In genomic region chr3:37241880-37242279, GRCh38 we compare ENCODE assay signal across 9 cellular contexts. TPM values are rescaled to one million over a fixed set of nuclear protein-coding genes. Genes with fewer than 3 reads are reported as not detected.
DNase-seq lines count a peak whose midpoint lies in the region; ATAC-seq and TF ChIP-seq lines count a peak whose summit lies in the region.
"Had no signal": no experiment of that assay in that cellular context is flagged by ENCODE, and none has a peak within 500 bp of the region (broad histone marks: within the 10 kb centered on the region; RNA-seq: fewer than 3 reads in every experiment).

No MANE protein-coding gene starts in this region.

- H3K9me3 Mint-ChIP-seq in T-helper 1 cell treated with Interleukin-12 subunit alpha and Interleukin-12 subunit beta and Interleukin-4 antibody, amounts not matched to agents 30 μg/mL and 1 μg/mL, for 36 hours: no peaks in the 10 kb centered on the region
- H3K9me3 Mint-ChIP-seq in chondrocyte (ENCODE audit: low read depth): no peaks in the 10 kb centered on the region
- H3K9me3 Mint-ChIP-seq in progenitor cell of endocrine pancreas (ENCODE audit: low read depth): no peaks in the 10 kb centered on the region

- no peak for TF ChIP-seq EP300 in esophagus muscularis mucosa (IDR thresholded peaks at IDR 0.05)

- 93% methylated on average over 3 of the region's 6 CpGs for WGBS in esophagus muscularis mucosa

- no peaks in the 10 kb centered on the region for H3K27me3 Mint-ChIP-seq in T-helper 1 cell treated with Interleukin-12 subunit alpha and Interleukin-12 subunit beta and Interleukin-4 antibody, amounts not matched to agents 30 μg/mL and 1 μg/mL, for 36 hours (ENCODE audit: low read depth)
- no peaks in the 10 kb centered on the region for H3K27me3 Mint-ChIP-seq in chondrocyte (ENCODE audit: low read depth)
- no peaks in the 10 kb centered on the region for H3K27me3 Mint-ChIP-seq in progenitor cell of endocrine pancreas

- intact Hi-C loops in esophagus muscularis mucosa (cut with DNase I): no loop called here

- ATAC-seq in GM21381 (IDR thresholded peaks at IDR 0.05; ENCODE audit: unreplicated experiment): no peak

- H3K4me1 ChIP-seq in esophagus muscularis mucosa: peaks cover 30 to 39% (median 34%) of the 10 kb centered on the region in 4 donors

- DNase-seq in T-helper 1 cell: no peak
- peak; percentile 5 for DNase-seq in NB4 (ENCODE audit: low read depth)
- DNase-seq in chondrocyte (ENCODE audit: low spot score): no peak
- no peak for DNase-seq in progenitor cell of endocrine pancreas (ENCODE audit: low spot score, unreplicated experiment)
- DNase-seq in esophagus muscularis mucosa (ENCODE audit: extremely low spot score): no peak
- no peak for DNase-seq in midbrain (lab: John Stamatoyannopoulos, UW)
- DNase-seq: NCI-H2081 treated with DMSO at 0.1 percent for 48 hours had no signal

- H3K27ac ChIP-seq in esophagus muscularis mucosa (replicated peaks in 1 of 4): no peak overlapping the region

- no peak for TF ChIP-seq CTCF in NB4 (IDR thresholded peaks at IDR 0.05; ENCODE audit: low read depth, low read length)
- no peak for TF ChIP-seq CTCF in chondrocyte (IDR thresholded peaks at IDR 0.05)
- no peak for TF ChIP-seq CTCF in progenitor cell of endocrine pancreas (IDR thresholded peaks at IDR 0.05; ENCODE audit: unreplicated experiment)
- no peak for TF ChIP-seq CTCF in esophagus muscularis mucosa (IDR thresholded peaks at IDR 0.05)

- TF ChIP-seq POLR2A in NB4 (IDR thresholded peaks at IDR 0.05; ENCODE audit: extremely low read depth, insufficient read length) (no peak), esophagus muscularis mucosa (IDR thresholded peaks at IDR 0.05; ENCODE audit: low read depth) (no peak)

- no peaks in the 10 kb centered on the region for H3K9me3 ChIP-seq in esophagus muscularis mucosa

- peaks cover 31% of the 10 kb centered on the region for H3K4me1 Mint-ChIP-seq in T-helper 1 cell treated with Interleukin-12 subunit alpha and Interleukin-12 subunit beta and Interleukin-4 antibody, amounts not matched to agents 30 μg/mL and 1 μg/mL, for 36 hours (ENCODE audit: low read depth)
- peaks cover 34% of the 10 kb centered on the region for H3K4me1 Mint-ChIP-seq in chondrocyte (ENCODE audit: low read depth)
- H3K4me1 Mint-ChIP-seq in progenitor cell of endocrine pancreas (ENCODE audit: low read depth): peaks cover 19% of the 10 kb centered on the region

- peaks cover 13% of the 10 kb centered on the region for H3K36me3 Mint-ChIP-seq in T-helper 1 cell treated with Interleukin-12 subunit alpha and Interleukin-12 subunit beta and Interleukin-4 antibody, amounts not matched to agents 30 μg/mL and 1 μg/mL, for 36 hours (ENCODE audit: low read depth)
- H3K36me3 Mint-ChIP-seq in chondrocyte (ENCODE audit: low read depth): no peaks in the 10 kb centered on the region
- H3K36me3 Mint-ChIP-seq in progenitor cell of endocrine pancreas (ENCODE audit: insufficient read depth): no peaks in the 10 kb centered on the region

- peak overlapping the region; percentile 96 for H3K27ac Mint-ChIP-seq in T-helper 1 cell treated with Interleukin-12 subunit alpha and Interleukin-12 subunit beta and Interleukin-4 antibody, amounts not matched to agents 30 μg/mL and 1 μg/mL, for 36 hours
- H3K27ac Mint-ChIP-seq in chondrocyte (ENCODE audit: unreplicated experiment): no peak overlapping the region
- H3K27ac Mint-ChIP-seq in progenitor cell of endocrine pancreas: peak overlapping the region; percentile 99

- H3K4me3 ChIP-seq in NB4 (ENCODE audit: low read depth, low read length): no peak overlapping the region
- H3K4me3 ChIP-seq in esophagus muscularis mucosa: no peak overlapping the region

- no peaks in the 10 kb centered on the region for H3K27me3 ChIP-seq in esophagus muscularis mucosa

- no peaks in the 10 kb centered on the region for H3K36me3 ChIP-seq in esophagus muscularis mucosa

- H3K4me3 Mint-ChIP-seq in T-helper 1 cell treated with Interleukin-12 subunit alpha and Interleukin-12 subunit beta and Interleukin-4 antibody, amounts not matched to agents 30 μg/mL and 1 μg/mL, for 36 hours: peak overlapping the region; percentile 96
- peak overlapping the region; percentile 97 for H3K4me3 Mint-ChIP-seq in chondrocyte (ENCODE audit: unreplicated experiment)
- peak overlapping the region; percentile 98 for H3K4me3 Mint-ChIP-seq in progenitor cell of endocrine pancreas (ENCODE audit: low read depth)

RNA-seq across cellular contexts. Expression of gene GOLGA4, which starts 1.2 kb away (rescaled TPM):
- total RNA-seq in chondrocyte (67.2 to 71.6 TPM (median 70.7 TPM) in 3 replicates), progenitor cell of endocrine pancreas (49.9 and 52.4 TPM in 2 replicates), esophagus muscularis mucosa (10 to 100 TPM; 67.8 to 99.5 (median 85.1) TPM)
